ENCODE assay signal across 1 cellular context in genomic region chr12:75390899-75391538, GRCh38.
TF ChIP-seq lines count a peak whose summit lies in the region.

Gene GLIPR1L2 (plus strand): TSS chr12:75391089. CDS start chr12:75391117, 28 bp downstream.

TF ChIP-seq in Ishikawa, 13 proteins besides CTCF, POLR2A, EP300 and RAD21 (continued from another document):
- TF ChIP-seq TCF12 (IDR thresholded peaks at IDR 0.05; ENCODE audit: low read depth) (peak; percentile 53; the same call in 1 of the 2 replicates), EGR1 (IDR thresholded peaks at IDR 0.05) (no peak), ZBTB7A (IDR thresholded peaks at IDR 0.05; ENCODE audit: low read depth) (no peak), YY1 (IDR thresholded peaks at IDR 0.05; ENCODE audit: low read depth) (peak; percentile 71; the same call in 1 of the 2 replicates), TEAD4 (IDR thresholded peaks at IDR 0.05) (0 out of 2 replicates have a peak, but pooled peaks have one; percentile 39), REST (IDR thresholded peaks at IDR 0.05; ENCODE audit: low read depth) (no peak)
- TF ChIP-seq, protein P1, sequence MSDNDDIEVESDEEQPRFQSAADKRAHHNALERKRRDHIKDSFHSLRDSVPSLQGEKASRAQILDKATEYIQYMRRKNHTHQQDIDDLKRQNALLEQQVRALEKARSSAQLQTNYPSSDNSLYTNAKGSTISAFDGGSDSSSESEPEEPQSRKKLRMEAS (IDR thresholded peaks at IDR 0.05) = peak; percentile 69
